8 cellular contexts compared by ENCODE assay signal in the genomic region with DNA sequence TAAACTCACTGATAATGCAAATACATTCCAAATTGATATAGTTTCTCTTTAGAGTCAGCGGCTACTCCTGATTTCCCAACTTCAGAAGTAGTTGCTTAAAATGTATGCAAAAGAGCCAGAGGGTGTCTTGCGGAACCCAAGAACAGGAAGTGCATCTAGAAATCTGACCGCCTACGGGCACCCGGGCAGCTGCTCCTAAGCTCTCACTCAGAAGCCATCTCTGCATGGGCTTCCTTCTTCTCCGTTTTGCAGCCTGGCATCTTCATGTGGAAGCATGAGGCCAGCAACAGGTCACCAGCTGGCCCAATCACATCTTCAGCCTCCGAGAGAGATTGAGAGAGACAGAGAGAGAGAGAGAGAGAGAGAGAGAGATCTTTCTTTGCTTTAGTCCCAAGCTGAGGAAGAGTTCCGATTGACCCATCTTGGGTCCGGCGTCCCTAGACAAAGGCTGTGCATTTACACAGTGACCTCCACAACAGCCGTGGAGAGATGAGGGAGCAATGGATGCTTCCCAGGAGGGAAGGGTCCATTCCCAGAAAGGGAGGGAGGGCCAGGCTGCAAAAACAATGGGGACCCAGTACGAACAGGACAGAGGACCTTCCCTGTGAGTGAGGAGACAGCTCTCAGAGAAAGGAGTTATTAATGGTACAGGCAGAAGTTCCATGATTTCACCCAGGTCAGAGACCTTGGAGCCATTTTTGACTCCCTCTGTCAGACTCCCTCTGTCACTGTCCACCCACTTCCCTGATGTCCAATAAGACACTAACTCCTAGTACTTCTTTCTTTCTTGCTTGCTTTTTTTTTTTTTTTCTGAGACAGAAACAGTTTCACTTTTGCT. TPM values are rescaled to one million over a fixed set of nuclear protein-coding genes. Genes with fewer than 3 reads are reported as not detected.
A peak's percentile ranks its signal among the peaks of the same experiment; 100 is the strongest.
DNase-seq lines count a peak whose midpoint lies in the region; ATAC-seq and TF ChIP-seq lines count a peak whose summit lies in the region.

No MANE protein-coding gene starts in this region.

- peak; percentile 89 for ATAC-seq in GM19463 (IDR thresholded peaks at IDR 0.05; ENCODE audit: unreplicated experiment)
- ATAC-seq in HG03439 (IDR thresholded peaks at IDR 0.05; ENCODE audit: unreplicated experiment), result peak; percentile 94
- ATAC-seq in activated CD8-positive, alpha-beta T cell treated with anti-CD3 and anti-CD28 coated beads for 36 hours, result peak; percentile 78
- ATAC-seq in naive thymus-derived CD4-positive, alpha-beta T cell, result peak; percentile 87

- no peaks in the 10 kb centered on the region for H3K9me3 ChIP-seq in naive thymus-derived CD4-positive, alpha-beta T cell (ENCODE audit: control insufficient read depth in 2 of 3, low read length in 3 of 3)

- CTCF ChIA-PET in activated CD8-positive, alpha-beta T cell treated with anti-CD3 and anti-CD28 coated beads for 36 hours (lab: Charles Lee), result interaction anchor here (1.0 to 1.9 kb wide), 3 partner anchors 18 to 91 kb away, joined by 3 to 5 read pairs (median 5); no protein-coding TSS in a partner anchor
- CTCF ChIA-PET in naive thymus-derived CD4-positive, alpha-beta T cell (lab: Charles Lee), result interaction anchor here (0.6 to 1.0 kb wide), 2 partner anchors 34 to 849 kb away, joined by 3 read pairs; no protein-coding TSS in a partner anchor
- CTCF ChIA-PET in HEK293T (lab: Yijun Ruan, JAX), result interaction anchor here (0.5 kb wide), 1 partner anchor 473 kb away, joined by 3 read pairs; no protein-coding TSS in a partner anchor

- H3K27me3 Mint-ChIP-seq in activated CD8-positive, alpha-beta T cell treated with anti-CD3 and anti-CD28 coated beads for 36 hours, result peaks cover 2% of the 10 kb centered on the region
- peaks cover 0 to 6% (median 0%) of the 10 kb centered on the region in 5 donors for H3K27me3 Mint-ChIP-seq in naive thymus-derived CD4-positive, alpha-beta T cell

- H3K27me3 ChIP-seq in naive thymus-derived CD4-positive, alpha-beta T cell (ENCODE audit: control insufficient read depth in 2 of 2, insufficient read depth in 2 of 2, low read length in 2 of 2), result no peaks in the 10 kb centered on the region

- H3K27ac Mint-ChIP-seq in activated CD8-positive, alpha-beta T cell treated with anti-CD3 and anti-CD28 coated beads for 36 hours, result peak overlapping the region; percentile 82
- H3K27ac Mint-ChIP-seq in naive thymus-derived CD4-positive, alpha-beta T cell, result peak overlapping the region; percentile 65 to 93 (median 79)

- POLR2A ChIA-PET in activated CD8-positive, alpha-beta T cell treated with anti-CD3 and anti-CD28 coated beads for 36 hours (lab: Charles Lee), result interaction anchor here (0.7 to 1.2 kb wide), 4 partner anchors 27 to 278 kb away, joined by 3 to 4 read pairs (median 3); no protein-coding TSS in a partner anchor
- POLR2A ChIA-PET in naive thymus-derived CD4-positive, alpha-beta T cell (lab: Charles Lee), result interaction anchor here (0.7 to 0.8 kb wide), 2 partner anchors 21 to 28 kb away, joined by 3 to 6 read pairs; a partner anchor contains a TSS
- POLR2A ChIA-PET in HEK293T (lab: Yijun Ruan, JAX), result no interaction called here

- intact Hi-C loops in activated CD8-positive, alpha-beta T cell treated with anti-CD3 and anti-CD28 coated beads for 36 hours (cut with micrococcal nuclease), result no loop called here
- intact Hi-C loops in naive thymus-derived CD4-positive, alpha-beta T cell (cut with micrococcal nuclease), result loop anchor here in 1 of 2 donors (1.0 kb wide), 1 partner anchor 28 kb away; a partner anchor contains a TSS

- H3K36me3 ChIP-seq in naive thymus-derived CD4-positive, alpha-beta T cell (ENCODE audit: control insufficient read depth in 2 of 3, insufficient read depth in 3 of 3, low read length in 3 of 3), result no peaks in the 10 kb centered on the region

- no peaks in the 10 kb centered on the region for H3K9me3 Mint-ChIP-seq in activated CD8-positive, alpha-beta T cell treated with anti-CD3 and anti-CD28 coated beads for 36 hours
- H3K9me3 Mint-ChIP-seq in naive thymus-derived CD4-positive, alpha-beta T cell, result peaks cover 0 to 2% (median 0%) of the 10 kb centered on the region in 11 donors

- H3K36me3 Mint-ChIP-seq in activated CD8-positive, alpha-beta T cell treated with anti-CD3 and anti-CD28 coated beads for 36 hours (ENCODE audit: low read depth), result no peaks in the 10 kb centered on the region
- peaks cover 0 to 7% (median 0%) of the 10 kb centered on the region in 5 donors for H3K36me3 Mint-ChIP-seq in naive thymus-derived CD4-positive, alpha-beta T cell

- peak overlapping the region; percentile 69 for H3K4me3 Mint-ChIP-seq in activated CD8-positive, alpha-beta T cell treated with anti-CD3 and anti-CD28 coated beads for 36 hours
- H3K4me3 Mint-ChIP-seq in naive thymus-derived CD4-positive, alpha-beta T cell, result peak overlapping the region; percentile 59 to 87 (median 82)

- peak; percentile 80 for DNase-seq in GF-D8 (lab: John Stamatoyannopoulos, UW)
- DNase-seq in activated CD8-positive, alpha-beta T cell treated with anti-CD3 and anti-CD28 coated beads for 36 hours, result peak; percentile 49
- peak in 5 of 9 donors; percentile 10 to 24 (median 19) for DNase-seq in naive thymus-derived CD4-positive, alpha-beta T cell
- DNase-seq in stimulated activated naive CD4-positive, alpha-beta T cell treated with Interleukin-2 at 50 U/mL for 16 hours (lab: John Stamatoyannopoulos, UW), result no peak
- no peak for DNase-seq in NCI-H69 (lab: John Stamatoyannopoulos, UW)
- DNase-seq in HEK293T (ENCODE audit: extremely low spot score), result no peak

- peak overlapping the region; percentile 24 for H3K27ac ChIP-seq in naive thymus-derived CD4-positive, alpha-beta T cell (ENCODE audit: low read depth, low read length)

- H3K4me3 ChIP-seq in naive thymus-derived CD4-positive, alpha-beta T cell (ENCODE audit: low read length), result peak overlapping the region; percentile 46

- H3K4me1 ChIP-seq in naive thymus-derived CD4-positive, alpha-beta T cell (ENCODE audit: control insufficient read depth in 2 of 2, insufficient read depth in 2 of 2, low read length in 2 of 2), result peaks cover 0 to 5% of the 10 kb centered on the region in 2 donors

- no peak for TF ChIP-seq CTCF in activated CD8-positive, alpha-beta T cell treated with anti-CD3 and anti-CD28 coated beads for 36 hours (IDR thresholded peaks at IDR 0.05)

- peaks cover 17% of the 10 kb centered on the region for H3K4me1 Mint-ChIP-seq in activated CD8-positive, alpha-beta T cell treated with anti-CD3 and anti-CD28 coated beads for 36 hours (ENCODE audit: low read depth)
- peaks cover 15 to 26% (median 23%) of the 10 kb centered on the region in 7 donors for H3K4me1 Mint-ChIP-seq in naive thymus-derived CD4-positive, alpha-beta T cell

TF ChIP-seq in HEK293T, 16 proteins besides CTCF, POLR2A, EP300 and RAD21:
- TF ChIP-seq HDGF (IDR thresholded peaks at IDR 0.05; ENCODE audit: borderline replicate concordance) (no peak), ARNT (IDR thresholded peaks at IDR 0.05) (no peak), CTBP1 (IDR thresholded peaks at IDR 0.05; ENCODE audit: borderline replicate concordance) (no peak), LEF1 (IDR thresholded peaks at IDR 0.05; ENCODE audit: borderline replicate concordance) (no peak), ELF4 (IDR thresholded peaks at IDR 0.05) (no peak), TARDBP (IDR thresholded peaks at IDR 0.05) (no peak), FOXM1 (IDR thresholded peaks at IDR 0.05; ENCODE audit: borderline replicate concordance) (no peak), FOXK2 (IDR thresholded peaks at IDR 0.05) (no peak), FOXA1 (IDR thresholded peaks at IDR 0.05) (no peak), BHLHE40 (IDR thresholded peaks at IDR 0.05; ENCODE audit: borderline replicate concordance) (no peak), NFRKB (IDR thresholded peaks at IDR 0.05) (no peak), L3MBTL2 (conservative IDR thresholded peaks at IDR 0.05) (no peak), SUZ12 (IDR thresholded peaks at IDR 0.05) (no peak), ZNF384 (IDR thresholded peaks at IDR 0.05) (no peak), SP1 (IDR thresholded peaks at IDR 0.05) (no peak)
- TF ChIP-seq, protein P1, sequence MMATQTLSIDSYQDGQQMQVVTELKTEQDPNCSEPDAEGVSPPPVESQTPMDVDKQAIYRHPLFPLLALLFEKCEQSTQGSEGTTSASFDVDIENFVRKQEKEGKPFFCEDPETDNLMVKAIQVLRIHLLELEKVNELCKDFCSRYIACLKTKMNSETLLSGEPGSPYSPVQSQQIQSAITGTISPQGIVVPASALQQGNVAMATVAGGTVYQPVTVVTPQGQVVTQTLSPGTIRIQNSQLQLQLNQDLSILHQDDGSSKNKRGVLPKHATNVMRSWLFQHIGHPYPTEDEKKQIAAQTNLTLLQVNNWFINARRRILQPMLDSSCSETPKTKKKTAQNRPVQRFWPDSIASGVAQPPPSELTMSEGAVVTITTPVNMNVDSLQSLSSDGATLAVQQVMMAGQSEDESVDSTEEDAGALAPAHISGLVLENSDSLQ (IDR thresholded peaks at IDR 0.05), result no peak

RNA-seq across cellular contexts. Expression of a gene that starts 28.2 kb away (rescaled TPM):
- 1 to 10 TPM; 6.2 to 7.2 TPM for total RNA-seq in activated CD8-positive, alpha-beta T cell treated with anti-CD3 and anti-CD28 coated beads for 36 hours
- total RNA-seq in naive thymus-derived CD4-positive, alpha-beta T cell, result 10 to 100 TPM in 1 of 5 experiments, 1 to 10 TPM in 4; 5.8 to 12.1 (median 8.8) TPM
- polyA plus RNA-seq in naive thymus-derived CD4-positive, alpha-beta T cell, result 1 to 10 TPM; 1.1 to 2.0 TPM

Comparison
In these comparisons a context has a peak if more than half of its experiments do, and no peak if none do; other contexts are left out.
1. DNase-seq: peak in GF-D8 (single experiment), activated CD8-positive, alpha-beta T cell treated with anti-CD3 and anti-CD28 coated beads for 36 hours (single experiment) and naive thymus-derived CD4-positive, alpha-beta T cell (5 of 9); none in stimulated activated naive CD4-positive, alpha-beta T cell treated with Interleukin-2 at 50 U/mL for 16 hours (single experiment), NCI-H69 (single experiment) and HEK293T (single experiment).
2. Peak in every context shown above with its lines, with median percentiles within 50 percentile points of each other: ATAC-seq.